In the genomic region with DNA sequence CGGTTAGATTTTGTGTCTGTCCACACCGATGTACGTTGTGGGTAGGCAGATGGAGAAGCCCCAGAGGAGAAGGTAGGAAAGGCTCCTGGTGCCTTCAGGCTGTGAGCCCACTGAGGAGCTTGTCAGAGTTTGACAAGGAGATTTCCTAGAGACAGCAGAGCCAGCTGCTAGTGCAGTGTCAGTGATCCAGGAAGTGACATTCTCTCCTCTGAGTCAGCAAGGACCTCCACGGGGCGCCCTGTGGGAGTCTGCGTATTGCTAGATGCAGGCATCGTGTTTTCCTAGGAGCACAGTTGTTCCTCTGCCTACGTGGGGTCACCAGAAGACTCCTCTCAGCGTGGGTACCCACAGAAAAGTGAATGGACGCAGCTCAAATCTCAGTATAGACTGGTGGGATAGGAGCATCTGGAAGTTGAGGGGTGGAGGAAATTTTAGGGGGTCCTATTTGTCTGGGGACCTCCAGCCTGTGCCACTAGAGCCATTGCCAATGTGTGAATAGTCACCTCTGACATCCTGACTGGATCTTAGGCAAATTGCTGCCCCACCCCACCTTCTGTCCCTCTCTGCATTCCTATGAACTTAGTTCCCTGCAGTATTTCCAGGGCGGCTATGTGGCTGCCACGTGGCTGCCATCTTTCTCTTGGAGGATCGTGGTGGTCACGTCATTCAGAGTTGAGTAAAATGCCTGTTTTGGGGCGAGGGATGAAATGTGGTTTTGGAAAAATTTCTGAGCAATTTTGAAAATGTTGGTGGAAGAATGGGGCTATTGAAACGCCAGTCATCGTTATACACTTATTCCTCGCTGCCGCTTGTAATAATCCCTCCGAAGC, we compare ENCODE assay signal across 17 cellular contexts.
DNase-seq lines count a peak whose midpoint lies in the region; ATAC-seq, FAIRE-seq and TF ChIP-seq lines count a peak whose summit lies in the region.
"Had no signal": no experiment of that assay in that cellular context is flagged by ENCODE, and none has a peak within 500 bp of the region (broad histone marks: within the 10 kb centered on the region; RNA-seq: fewer than 3 reads in every experiment).

No MANE protein-coding gene starts in this region.

- H4K20me1 ChIP-seq in HepG2 (ENCODE audit: insufficient read depth, low read length): no peaks in the 10 kb centered on the region

- DNase-seq in right lobe of liver (no peak), HepG2 (ENCODE audit: low spot score) (no peak), RCC 7860 (ENCODE audit: low spot score) (peak; percentile 65), foreskin melanocyte (peak; percentile 89), KBM-7 (no peak), cortex of kidney (lab: John Stamatoyannopoulos, UW) (no peak), HuH-7 (ENCODE audit: low spot score) (no peak)
- DNase-seq in activated T-cell treated with anti-CD3 and anti-CD28 coated beads, Interleukin-2, amount 50 U/mL, for 24 hours: no peak
- DNase-seq: AML-193, caudate nucleus, erythroblast, GDM1, NCI-H2081 treated with DMSO at 0.1 percent for 48 hours, ovary, T1000 had no signal

- in situ Hi-C loops in HepG2 (cut with HindIII; ENCODE audit: extremely low pct_ligation_motif_present, low pct_unique_long_range_greater_than_20kb) (no loop called here), KBM-7 (cut with MboI; ENCODE audit: low pct_unique_long_range_greater_than_20kb, low sequenced_read_pairs) (no loop called here)

- no peaks in the 10 kb centered on the region for H3K36me3 Mint-ChIP-seq in activated T-cell treated with anti-CD3 and anti-CD28 coated beads, Interleukin-2, amount 50 U/mL, for 24 hours (ENCODE audit: low read depth)
- H3K36me3 Mint-ChIP-seq: activated naive CD4-positive, alpha-beta T cell treated with anti-CD3 and anti-CD28 coated beads, Interleukin-2, amount 50 U/mL, for 72 hours had no signal

- peak in 3 of 4 donors; percentile 7 to 54 (median 37) for ATAC-seq in right lobe of liver
- no peak for ATAC-seq in HepG2
- ATAC-seq: activated naive CD4-positive, alpha-beta T cell treated with anti-CD3 and anti-CD28 coated beads, Interleukin-2, amount 50 U/mL, for 72 hours had no signal

- POLR2A ChIA-PET in HepG2 (lab: Yijun Ruan, JAX): no interaction called here

- H3K4me1 ChIP-seq in right lobe of liver: no peaks in the 10 kb centered on the region
- no peaks in the 10 kb centered on the region for H3K4me1 ChIP-seq in HepG2 (ENCODE audit: insufficient read depth, low read length)

- H3K36me3 ChIP-seq in right lobe of liver (no peaks in the 10 kb centered on the region), HepG2 (replicated peaks in 1 of 2; ENCODE audit: control insufficient read depth in 1 of 2, insufficient read depth in 2 of 2, low read length in 2 of 2) (no peaks in the 10 kb centered on the region)
- H3K36me3 ChIP-seq: ovary, vagina had no signal

- no peaks in the 10 kb centered on the region for H3K79me2 ChIP-seq in HepG2 (ENCODE audit: insufficient read depth, low read length)

- TF ChIP-seq EP300 in HepG2 (IDR thresholded peaks at IDR 0.05; ENCODE audit: low read depth in 2 of 2, low read length in 2 of 2) (no peak), HepG2 (CRISPR knock-in tag; IDR thresholded peaks at IDR 0.05; ENCODE audit: borderline replicate concordance) (no peak)

- intact Hi-C loops in right lobe of liver (cut with DNase I): no loop called here
- intact Hi-C loops in HepG2 (cut with micrococcal nuclease; ENCODE audit: unreplicated experiment): no loop called here

- no peak overlapping the region for H3K9ac ChIP-seq in HepG2 (ENCODE audit: insufficient read depth, low read depth, low read length)

- H3K9me3 ChIP-seq in right lobe of liver (no peaks in the 10 kb centered on the region), HepG2 (ENCODE audit: low read length) (no peaks in the 10 kb centered on the region)
- H3K9me3 ChIP-seq: ovary, vagina had no signal

- no peak overlapping the region for H3K4me3 ChIP-seq in right lobe of liver
- H3K4me3 ChIP-seq in HepG2 (replicated peaks in 1 of 3; ENCODE audit: insufficient read depth in 1 of 3, low read depth in 2 of 3, low read length in 3 of 3): no peak overlapping the region
- H3K4me3 ChIP-seq: ovary, vagina had no signal

- CTCF ChIA-PET in HepG2 (lab: Yijun Ruan, JAX; ENCODE audit: low intra/inter-chr PET ratio, low total read pairs): no interaction called here

- BruUV-seq in HepG2 (replicated peaks; lab: Mats Ljungman, UMichigan): no TSS peak

- no peak overlapping the region for H3K4me3 Mint-ChIP-seq in activated T-cell treated with anti-CD3 and anti-CD28 coated beads, Interleukin-2, amount 50 U/mL, for 24 hours

- no peak overlapping the region for H3K27ac Mint-ChIP-seq in activated T-cell treated with anti-CD3 and anti-CD28 coated beads, Interleukin-2, amount 50 U/mL, for 24 hours
- H3K27ac Mint-ChIP-seq: activated naive CD4-positive, alpha-beta T cell treated with anti-CD3 and anti-CD28 coated beads, Interleukin-2, amount 50 U/mL, for 72 hours had no signal

- H3K27ac ChIP-seq in right lobe of liver (no peak overlapping the region), HepG2 (ENCODE audit: extremely low read length, insufficient read depth, low read length) (no peak overlapping the region)
- H3K27ac ChIP-seq: ovary, vagina had no signal

- H3K4me1 Mint-ChIP-seq in activated T-cell treated with anti-CD3 and anti-CD28 coated beads, Interleukin-2, amount 50 U/mL, for 24 hours (ENCODE audit: low read depth): no peaks in the 10 kb centered on the region

- no peak overlapping the region for H2AFZ ChIP-seq in HepG2 (ENCODE audit: low read length)

- TF ChIP-seq RAD21 in HepG2 (CRISPR knock-in tag; IDR thresholded peaks at IDR 0.05): no peak

- no peak for TF ChIP-seq POLR2A in right lobe of liver (IDR thresholded peaks at IDR 0.05)
- TF ChIP-seq POLR2A in HepG2 (IDR thresholded peaks at IDR 0.05; ENCODE audit: insufficient read depth in 1 of 2, low read depth in 2 of 2, low read length in 2 of 2): no peak

- H3K4me2 ChIP-seq in HepG2 (ENCODE audit: low read depth, low read length): no peak overlapping the region

- H3K27me3 ChIP-seq in right lobe of liver (no peaks in the 10 kb centered on the region), HepG2 (ENCODE audit: control insufficient read depth in 1 of 2, insufficient read depth in 2 of 2, low read length in 2 of 2) (peaks cover 1 to 10% of the 10 kb centered on the region in 2 experiments; a peak in 3 of 5 replicates)
- H3K27me3 ChIP-seq: ovary, vagina had no signal

- 46% methylated on average over 19 of the region's 20 CpGs for WGBS in right lobe of liver (ENCODE audit: insufficient coverage, low coverage, low lambda C conversion rate, missing lambda C conversion rate)
- 31% methylated on average over 17 of the region's 20 CpGs for WGBS in HepG2 (ENCODE audit: low lambda C conversion rate)

- no peaks in the 10 kb centered on the region for H3K9me3 Mint-ChIP-seq in activated T-cell treated with anti-CD3 and anti-CD28 coated beads, Interleukin-2, amount 50 U/mL, for 24 hours
- H3K9me3 Mint-ChIP-seq: activated naive CD4-positive, alpha-beta T cell treated with anti-CD3 and anti-CD28 coated beads, Interleukin-2, amount 50 U/mL, for 72 hours had no signal

- FAIRE-seq in HepG2 (lab: Jason Lieb, UNC) (no peak), RCC 7860 (lab: Jason Lieb, UNC) (no peak)

- TF ChIP-seq CTCF in right lobe of liver (IDR thresholded peaks at IDR 0.05) (no peak), HepG2 (CRISPR knock-in tag; IDR thresholded peaks at IDR 0.05) (no peak)

- peaks cover 61% of the 10 kb centered on the region for H3K27me3 Mint-ChIP-seq in activated T-cell treated with anti-CD3 and anti-CD28 coated beads, Interleukin-2, amount 50 U/mL, for 24 hours

TF ChIP-seq in HepG2, 621 proteins besides CTCF, POLR2A, EP300 and RAD21:
- TF ChIP-seq SRSF1 (optimal IDR thresholded peaks at IDR 0.05; ENCODE audit: low read depth, low read length) (no peak), FOXO4 (CRISPR knock-in tag; conservative IDR thresholded peaks at IDR 0.05) (no peak), MIER2 (CRISPR knock-in tag; IDR thresholded peaks at IDR 0.05) (no peak), NPAS2 (CRISPR knock-in tag; IDR thresholded peaks at IDR 0.05; ENCODE audit: borderline replicate concordance) (no peak), ZNF251 (CRISPR knock-in tag; IDR thresholded peaks at IDR 0.05) (no peak), ZNF225 (CRISPR knock-in tag; IDR thresholded peaks at IDR 0.05) (no peak), ZNF589 (CRISPR knock-in tag; conservative IDR thresholded peaks at IDR 0.05) (no peak), ZBTB8A (CRISPR knock-in tag; IDR thresholded peaks at IDR 0.05; ENCODE audit: borderline replicate concordance, low read depth) (no peak), ZNF512B (CRISPR knock-in tag; IDR thresholded peaks at IDR 0.05; ENCODE audit: borderline replicate concordance) (no peak), ATRX (CRISPR knock-in tag; IDR thresholded peaks at IDR 0.05; ENCODE audit: borderline replicate concordance) (no peak)
TF ChIP-seq in HepG2: peak in this region for 0.

Comparison
In these comparisons a context has a peak if more than half of its experiments do, and no peak if none do; other contexts are left out.
1. DNase-seq: peak in RCC 7860 (single experiment) and foreskin melanocyte (single experiment); none in right lobe of liver (0 of 3), HepG2 (single experiment), KBM-7 (single experiment), activated T-cell treated with anti-CD3 and anti-CD28 coated beads, Interleukin-2, amount 50 U/mL, for 24 hours (single experiment), cortex of kidney (single experiment) and HuH-7 (single experiment).